In the genomic region with DNA sequence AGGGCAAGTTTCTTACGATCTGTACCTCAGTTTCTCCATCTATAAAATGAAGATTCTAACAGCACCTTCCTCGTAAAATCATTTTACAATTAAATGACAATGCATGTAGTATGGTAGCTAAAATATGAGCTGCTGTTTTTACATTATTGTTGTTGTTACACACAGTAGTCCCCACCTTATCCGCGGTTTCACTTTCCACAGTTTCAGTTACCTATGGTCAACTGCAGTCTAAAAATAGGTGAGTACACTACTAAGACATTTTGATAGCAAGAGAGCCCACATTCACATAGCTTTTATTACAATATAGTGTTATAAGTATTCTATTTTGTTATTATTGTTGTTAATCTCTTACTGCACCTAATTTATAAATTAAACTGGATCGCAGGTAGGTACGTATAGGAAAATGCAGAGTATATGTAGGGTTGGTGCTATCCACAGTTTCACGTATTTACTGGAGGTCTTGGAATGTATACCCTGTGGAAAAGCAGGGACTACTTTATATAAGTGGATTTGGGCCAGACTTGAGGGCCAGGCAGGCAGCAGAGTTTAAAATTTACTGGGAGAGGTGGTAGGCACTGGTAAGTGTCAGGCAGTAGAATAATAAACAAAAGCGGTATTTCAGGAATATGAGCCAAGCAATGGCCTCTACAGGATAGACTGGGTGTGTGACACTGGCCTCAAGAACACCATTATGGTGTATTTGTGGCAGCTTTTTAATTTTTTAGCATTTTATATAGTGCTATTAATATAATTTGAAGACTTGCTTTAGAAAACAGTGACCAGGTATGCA, we compare ENCODE assay signal across 1 cellular context.
TF ChIP-seq lines count a peak whose summit lies in the region.

No MANE protein-coding gene starts in this region.

TF ChIP-seq in HEK293, 187 proteins besides CTCF, POLR2A, EP300 and RAD21 (continued from another document):
- TF ChIP-seq, protein P1, sequence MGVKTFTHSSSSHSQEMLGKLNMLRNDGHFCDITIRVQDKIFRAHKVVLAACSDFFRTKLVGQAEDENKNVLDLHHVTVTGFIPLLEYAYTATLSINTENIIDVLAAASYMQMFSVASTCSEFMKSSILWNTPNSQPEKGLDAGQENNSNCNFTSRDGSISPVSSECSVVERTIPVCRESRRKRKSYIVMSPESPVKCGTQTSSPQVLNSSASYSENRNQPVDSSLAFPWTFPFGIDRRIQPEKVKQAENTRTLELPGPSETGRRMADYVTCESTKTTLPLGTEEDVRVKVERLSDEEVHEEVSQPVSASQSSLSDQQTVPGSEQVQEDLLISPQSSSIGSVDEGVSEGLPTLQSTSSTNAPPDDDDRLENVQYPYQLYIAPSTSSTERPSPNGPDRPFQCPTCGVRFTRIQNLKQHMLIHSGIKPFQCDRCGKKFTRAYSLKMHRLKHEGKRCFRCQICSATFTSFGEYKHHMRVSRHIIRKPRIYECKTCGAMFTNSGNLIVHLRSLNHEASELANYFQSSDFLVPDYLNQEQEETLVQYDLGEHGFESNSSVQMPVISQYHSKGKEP (tag by site-specific recombination; IDR thresholded peaks at IDR 0.05), result 0 out of 2 replicates have a peak, but pooled peaks have one; percentile 13
- no peak for TF ChIP-seq SP2 (tag by site-specific recombination; IDR thresholded peaks at IDR 0.05)
- no peak for TF ChIP-seq IKZF3 (tag by site-specific recombination; IDR thresholded peaks at IDR 0.05)
- TF ChIP-seq ZNF473 (tag by site-specific recombination; IDR thresholded peaks at IDR 0.05), result no peak
- no peak for TF ChIP-seq ZNF654 (tag by site-specific recombination; IDR thresholded peaks at IDR 0.05; ENCODE audit: low read depth)
